8 cellular contexts compared by ENCODE assay signal in the genomic region with DNA sequence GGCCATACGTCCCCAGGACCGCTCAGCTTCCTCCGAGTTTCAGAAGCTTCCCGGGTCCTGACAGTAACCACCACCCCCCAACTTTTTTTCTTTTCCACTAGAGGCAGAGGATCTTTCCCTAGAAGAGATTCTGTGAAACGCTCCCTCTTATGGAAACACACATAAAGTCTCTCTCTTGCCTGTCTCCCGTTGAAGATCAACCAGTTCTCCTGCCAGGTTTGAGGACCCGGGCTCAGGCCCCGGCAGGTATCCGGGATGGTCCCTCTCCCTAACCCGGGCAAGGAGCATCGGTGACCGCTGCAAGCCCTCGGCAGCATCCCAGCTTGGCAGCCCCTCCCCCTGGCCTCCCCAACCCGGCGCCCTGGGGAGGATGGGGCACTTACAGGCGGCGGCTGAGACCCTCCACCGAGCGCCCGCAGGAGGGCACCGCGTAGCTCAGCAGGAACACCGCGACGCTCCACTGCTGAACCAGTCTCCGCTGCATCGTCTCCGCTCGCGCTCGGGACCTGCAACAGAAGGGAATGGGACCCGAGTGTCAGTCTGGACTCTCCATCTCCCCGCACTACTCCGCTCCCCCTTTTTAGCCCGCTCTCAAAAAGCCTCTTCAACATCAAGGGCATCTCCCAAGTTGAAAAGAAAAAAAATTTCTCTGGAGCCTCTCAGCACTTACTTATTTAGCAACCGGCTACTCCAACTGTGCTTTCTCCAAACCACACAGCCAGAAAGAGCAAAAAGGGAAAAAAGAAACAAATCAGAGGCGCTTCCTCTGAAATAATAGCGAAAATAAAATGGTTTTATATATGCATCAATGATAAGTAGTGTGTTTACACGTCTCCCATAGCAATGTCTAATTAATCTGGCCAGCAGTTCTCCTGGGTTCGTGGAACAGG. TPM values are rescaled to one million over a fixed set of nuclear protein-coding genes. Genes with fewer than 3 reads are reported as not detected.
A peak's percentile ranks its signal among the peaks of the same experiment; 100 is the strongest.
DNase-seq lines count a peak whose midpoint lies in the region; ATAC-seq lines count a peak whose summit lies in the region.

No MANE protein-coding gene starts in this region.

- intact Hi-C loops in sciatic nerve (cut with DNase I) = no loop called here

- H3K9me3 Mint-ChIP-seq in activated naive CD8-positive, alpha-beta T cell treated with anti-CD3 and anti-CD28 coated beads, Interleukin-2, amount 10 ng/mL, durations not matched to agents 7 days and 5 days = no peaks in the 10 kb centered on the region

- H3K27me3 Mint-ChIP-seq in activated naive CD8-positive, alpha-beta T cell treated with anti-CD3 and anti-CD28 coated beads, Interleukin-2, amount 10 ng/mL, durations not matched to agents 7 days and 5 days = peaks cover 93% of the 10 kb centered on the region

- peaks cover 15% of the 10 kb centered on the region for H3K4me1 Mint-ChIP-seq in activated naive CD8-positive, alpha-beta T cell treated with anti-CD3 and anti-CD28 coated beads, Interleukin-2, amount 10 ng/mL, durations not matched to agents 7 days and 5 days

- peaks cover 2% of the 10 kb centered on the region; the same call in 1 of the 2 replicates for H3K4me1 ChIP-seq in iPS DF 6.9 (ENCODE audit: control insufficient read depth, insufficient read depth, low read length)

- H3K27ac ChIP-seq in iPS DF 6.9 (ENCODE audit: low read length) = no peak overlapping the region

- POLR2A ChIA-PET in activated naive CD8-positive, alpha-beta T cell treated with anti-CD3 and anti-CD28 coated beads, Interleukin-2, amount 10 ng/mL, durations not matched to agents 7 days and 5 days (lab: Charles Lee) = no interaction called here

- no peak for ATAC-seq in activated naive CD8-positive, alpha-beta T cell treated with anti-CD3 and anti-CD28 coated beads, Interleukin-2, amount 10 ng/mL, durations not matched to agents 7 days and 5 days (ENCODE audit: low read depth)
- ATAC-seq in sciatic nerve (peak; percentile 49), HG03280 (IDR thresholded peaks at IDR 0.05; ENCODE audit: unreplicated experiment) (no peak), GM21786 (IDR thresholded peaks at IDR 0.05; ENCODE audit: unreplicated experiment) (no peak), HG02870 (IDR thresholded peaks at IDR 0.05; ENCODE audit: unreplicated experiment) (no peak)

- no peaks in the 10 kb centered on the region for H3K36me3 Mint-ChIP-seq in activated naive CD8-positive, alpha-beta T cell treated with anti-CD3 and anti-CD28 coated beads, Interleukin-2, amount 10 ng/mL, durations not matched to agents 7 days and 5 days

- peak; percentile 45 for DNase-seq in COLO668 (lab: John Stamatoyannopoulos, UW; ENCODE audit: unreplicated experiment)
- DNase-seq in HuH-7.5 (ENCODE audit: low spot score) = peak; percentile 67
- DNase-seq in activated naive CD8-positive, alpha-beta T cell treated with anti-CD3 and anti-CD28 coated beads, Interleukin-2, amount 10 ng/mL, durations not matched to agents 7 days and 5 days = peak; percentile 38
- no peak for DNase-seq in iPS DF 6.9 (ENCODE audit: low read depth, low spot score)
- peak; percentile 64 for DNase-seq in sciatic nerve (ENCODE audit: low spot score)

- H3K9me3 ChIP-seq in iPS DF 6.9 (ENCODE audit: control insufficient read depth, insufficient read depth, low read length) = no peaks in the 10 kb centered on the region

- no peaks in the 10 kb centered on the region for H3K36me3 ChIP-seq in iPS DF 6.9 (ENCODE audit: control insufficient read depth, insufficient read depth, low read length)

- H3K27ac Mint-ChIP-seq in activated naive CD8-positive, alpha-beta T cell treated with anti-CD3 and anti-CD28 coated beads, Interleukin-2, amount 10 ng/mL, durations not matched to agents 7 days and 5 days = no peak overlapping the region

- H3K4me3 ChIP-seq in iPS DF 6.9 (ENCODE audit: low read length) = peak overlapping the region; percentile 14; the same call in 1 of the 2 replicates

- WGBS in iPS DF 6.9 (ENCODE audit: insufficient coverage, insufficient read length) = no CpG with 5 or more reads among the region's 40 CpGs

- peak overlapping the region; percentile 90 for H3K4me3 Mint-ChIP-seq in activated naive CD8-positive, alpha-beta T cell treated with anti-CD3 and anti-CD28 coated beads, Interleukin-2, amount 10 ng/mL, durations not matched to agents 7 days and 5 days

- peaks cover 44% of the 10 kb centered on the region for H3K27me3 ChIP-seq in iPS DF 6.9 (ENCODE audit: control insufficient read depth, insufficient read depth, low read length)

RNA-seq across cellular contexts. Expression of gene PTHLH, which starts 3.3 kb away (rescaled TPM):
- not detected for total RNA-seq in activated naive CD8-positive, alpha-beta T cell treated with anti-CD3 and anti-CD28 coated beads, Interleukin-2, amount 10 ng/mL, durations not matched to agents 7 days and 5 days
- total RNA-seq in sciatic nerve = 8.3 TPM
